8 cellular contexts compared by ENCODE assay signal in genomic region chr20:2006452-2007381, GRCh38. TPM values are rescaled to one million over a fixed set of nuclear protein-coding genes. Genes with fewer than 3 reads are reported as not detected.
DNase-seq lines count a peak whose midpoint lies in the region; ATAC-seq and TF ChIP-seq lines count a peak whose summit lies in the region.

No MANE protein-coding gene starts in this region.

- H3K27me3 ChIP-seq in thoracic aorta (replicated peaks; ENCODE audit: insufficient read depth) = no peaks in the 10 kb centered on the region

- H3K36me3 ChIP-seq in thoracic aorta = no peaks in the 10 kb centered on the region

- DNase-seq in AG08396 (ENCODE audit: low spot score) (peak; percentile 59), GM03348 (ENCODE audit: low spot score) (peak; percentile 61), NCI-H226 (peak; percentile 29), astrocyte of the hippocampus (ENCODE audit: low read depth, low spot score) (peak; percentile 47), left kidney (ENCODE audit: low read depth, low spot score) (peak; percentile 47), thoracic aorta (ENCODE audit: low spot score) (no peak)

- TF ChIP-seq CTCF in thoracic aorta (IDR thresholded peaks at IDR 0.05) = peak; percentile 46

- no peak overlapping the region for H3K27ac ChIP-seq in thoracic aorta

- no peaks in the 10 kb centered on the region for H3K9me3 ChIP-seq in thoracic aorta

- ATAC-seq in thoracic aorta (ENCODE audit: insufficient number of reproducible peaks, low FRiP score, low read depth) = no peak
- no peak for ATAC-seq in GM18502 (IDR thresholded peaks at IDR 0.05; ENCODE audit: poor library complexity, unreplicated experiment)
- ATAC-seq in GM21526 (IDR thresholded peaks at IDR 0.05; ENCODE audit: low FRiP score, unreplicated experiment) = no peak

- no peaks in the 10 kb centered on the region for H3K4me1 ChIP-seq in thoracic aorta (ENCODE audit: control insufficient read depth in 1 of 2, low read depth in 2 of 2)

- H3K4me3 ChIP-seq in thoracic aorta = no peak overlapping the region

RNA-seq across cellular contexts. Expression of gene PDYN, which starts 12.9 kb away (rescaled TPM):
- not detected for total RNA-seq in thoracic aorta
